ENCODE assay signal across 29 cellular contexts in genomic region chr15:81922143-81922542, GRCh38.
"Had no signal": no experiment of that assay in that cellular context is flagged by ENCODE, and none has a peak within 500 bp of the region (broad histone marks: within the 10 kb centered on the region; RNA-seq: fewer than 3 reads in every experiment).

No MANE protein-coding gene starts in this region.

- ATAC-seq: stimulated activated effector memory CD8-positive, alpha-beta T cell treated with anti-CD3 and anti-CD28 coated beads, Interleukin-12 subunit alpha, Interleukin-12 subunit beta, amount 100 ng/mL, for 72 hours; stimulated activated memory B cell treated with anti-CD40 and anti-IgM and Interleukin-4, amounts not matched to agents 10 μg/mL and 1 μg/mL and 100 μg/mL, for 72 hours; stimulated activated naive B cell treated with anti-CD40 and anti-IgM and Interleukin-4, amounts not matched to agents 10 μg/mL and 1 μg/mL and 100 μg/mL, for 72 hours; stimulated activated naive CD8-positive, alpha-beta T cell treated with anti-CD3 and anti-CD28 coated beads, Interleukin-15, amount 100 ng/mL, for 72 hours; stimulated activated naive CD8-positive, alpha-beta T cell treated with anti-CD3 and anti-CD28 coated beads, Interleukin-15, Interleukin-2, amounts not matched to agents 100 U/mL and 50 U/mL, for 24 hours; upper lobe of right lung had no signal

- H3K27ac ChIP-seq: stomach, suprapubic skin, testis, thoracic aorta, thyroid gland, tibial artery, tibial nerve, transverse colon, upper lobe of left lung, upper lobe of right lung, uterus, vagina had no signal

- H3K4me1 ChIP-seq: stomach, suprapubic skin, testis, tibial artery, tibial nerve, transverse colon, upper lobe of left lung, upper lobe of right lung, uterus, vagina had no signal

- H3K27ac Mint-ChIP-seq: stimulated activated effector memory CD8-positive, alpha-beta T cell treated with anti-CD3 and anti-CD28 coated beads, Interleukin-12 subunit alpha, Interleukin-12 subunit beta, amount 100 ng/mL, for 72 hours; stimulated activated memory B cell treated with anti-CD40 and anti-IgM and Interleukin-4, amounts not matched to agents 10 μg/mL and 1 μg/mL and 100 μg/mL, for 72 hours; stimulated activated naive B cell treated with anti-CD40 and anti-IgM and Interleukin-4, amounts not matched to agents 10 μg/mL and 1 μg/mL and 100 μg/mL, for 72 hours; stimulated activated naive CD8-positive, alpha-beta T cell treated with anti-CD3 and anti-CD28 coated beads, Interleukin-15, amount 100 ng/mL, for 72 hours; stimulated activated naive CD8-positive, alpha-beta T cell treated with anti-CD3 and anti-CD28 coated beads, Interleukin-15, Interleukin-2, amounts not matched to agents 100 ng/mL and 50 ng/mL, for 24 hours; type B pancreatic cell had no signal

- H3K4me3 Mint-ChIP-seq: stimulated activated effector memory CD8-positive, alpha-beta T cell treated with anti-CD3 and anti-CD28 coated beads, Interleukin-12 subunit alpha, Interleukin-12 subunit beta, amount 100 ng/mL, for 72 hours; stimulated activated memory B cell treated with anti-CD40 and anti-IgM and Interleukin-4, amounts not matched to agents 10 μg/mL and 1 μg/mL and 100 μg/mL, for 72 hours; stimulated activated naive B cell treated with anti-CD40 and anti-IgM and Interleukin-4, amounts not matched to agents 10 μg/mL and 1 μg/mL and 100 μg/mL, for 72 hours; stimulated activated naive CD8-positive, alpha-beta T cell treated with anti-CD3 and anti-CD28 coated beads, Interleukin-15, amount 100 ng/mL, for 72 hours; stimulated activated naive CD8-positive, alpha-beta T cell treated with anti-CD3 and anti-CD28 coated beads, Interleukin-15, Interleukin-2, amounts not matched to agents 100 ng/mL and 50 ng/mL, for 24 hours; type B pancreatic cell had no signal

- H3K27me3 Mint-ChIP-seq: stimulated activated naive CD8-positive, alpha-beta T cell treated with anti-CD3 and anti-CD28 coated beads, Interleukin-15, Interleukin-2, amounts not matched to agents 100 ng/mL and 50 ng/mL, for 24 hours; type B pancreatic cell had no signal

- H3K36me3 ChIP-seq: stomach, suprapubic skin, thoracic aorta, thyroid gland, tibial artery, tibial nerve, transverse colon, upper lobe of left lung, upper lobe of right lung, uterus, vagina had no signal

- DNase-seq: stimulated activated CD4-positive, alpha-beta T cell treated with anti-CD3 and anti-CD28 coated beads, Interleukin-2, amount 100 ng/mL, for 48 hours; stimulated activated CD4-positive, alpha-beta T cell treated with anti-CD3 and anti-CD28 coated beads, Interleukin-4, amount 100 ng/mL, for 1 hour; stimulated activated CD4-positive, alpha-beta T cell treated with anti-CD3 and anti-CD28 coated beads, Interleukin-4, amount 100 ng/mL, for 24 hours; stimulated activated CD4-positive, alpha-beta T cell treated with anti-CD3 and anti-CD28 coated beads, Interleukin-4, amount 100 ng/mL, for 4 hours; stimulated activated CD8-positive, alpha-beta memory T cell treated with anti-CD3 and anti-CD28 coated beads, Interleukin-4, amount 100 ng/mL, for 48 hours; stimulated activated naive B cell treated with anti-CD40 and anti-IgM and Interleukin-4, amounts not matched to agents 10 μg/mL and 1 μg/mL and 100 μg/mL, for 72 hours; stimulated activated naive CD4-positive, alpha-beta T cell; stimulated activated naive CD4-positive, alpha-beta T cell treated with Interleukin-2 at 50 U/mL for 16 hours; stimulated activated naive CD8-positive, alpha-beta T cell treated with anti-CD3 and anti-CD28 coated beads, Interleukin-15, amount 100 ng/mL, for 72 hours; stimulated activated naive CD8-positive, alpha-beta T cell treated with anti-CD3 and anti-CD28 coated beads, Interleukin-15, Interleukin-2, amounts not matched to agents 100 U/mL and 50 U/mL, for 24 hours; stomach; substantia nigra; testis; thyroid gland; tibial artery; transverse colon; trophoblast cell; upper lobe of left lung; upper lobe of right lung; uterus had no signal

- H3K36me3 Mint-ChIP-seq: stimulated activated effector memory CD8-positive, alpha-beta T cell treated with anti-CD3 and anti-CD28 coated beads, Interleukin-12 subunit alpha, Interleukin-12 subunit beta, amount 100 ng/mL, for 72 hours; stimulated activated memory B cell treated with anti-CD40 and anti-IgM and Interleukin-4, amounts not matched to agents 10 μg/mL and 1 μg/mL and 100 μg/mL, for 72 hours had no signal

- H3K4me1 Mint-ChIP-seq: stimulated activated effector memory CD8-positive, alpha-beta T cell treated with anti-CD3 and anti-CD28 coated beads, Interleukin-12 subunit alpha, Interleukin-12 subunit beta, amount 100 ng/mL, for 72 hours; stimulated activated memory B cell treated with anti-CD40 and anti-IgM and Interleukin-4, amounts not matched to agents 10 μg/mL and 1 μg/mL and 100 μg/mL, for 72 hours; stimulated activated naive B cell treated with anti-CD40 and anti-IgM and Interleukin-4, amounts not matched to agents 10 μg/mL and 1 μg/mL and 100 μg/mL, for 72 hours; stimulated activated naive CD8-positive, alpha-beta T cell treated with anti-CD3 and anti-CD28 coated beads, Interleukin-15, amount 100 ng/mL, for 72 hours had no signal

- H3K27me3 ChIP-seq: stomach, suprapubic skin, testis, thyroid gland, tibial artery, tibial nerve, transverse colon, upper lobe of left lung, upper lobe of right lung, uterus, vagina had no signal

- H3K4me3 ChIP-seq: stomach, suprapubic skin, testis, thoracic aorta, thyroid gland, tibial artery, tibial nerve, transverse colon, upper lobe of left lung, upper lobe of right lung, uterus, vagina had no signal

- H3K9me3 ChIP-seq: testis, thyroid gland, uterus had no signal

- FAIRE-seq: urothelium cell line had no signal
